Comparison of ENCODE assay signal across 14 cellular contexts in the genomic region with DNA sequence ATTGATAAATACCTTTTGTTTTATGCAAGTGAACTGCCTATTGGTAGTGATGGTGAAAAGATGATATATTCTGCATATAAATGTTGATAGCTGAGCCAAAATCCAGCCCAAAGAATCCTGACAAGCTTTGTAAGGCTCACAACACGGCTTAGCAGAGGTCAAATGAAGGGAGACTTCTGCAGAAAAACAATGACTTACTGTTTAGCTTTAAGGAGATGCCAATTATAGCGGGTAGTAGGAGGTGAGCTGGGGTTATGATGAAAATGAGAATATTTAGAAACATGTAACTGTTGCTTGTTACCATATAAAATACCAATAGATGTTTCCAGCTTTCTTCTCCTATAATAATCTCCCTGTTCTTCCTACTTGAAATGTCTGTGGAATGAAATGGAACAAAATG.
DNase-seq lines count a peak whose midpoint lies in the region; ATAC-seq and TF ChIP-seq lines count a peak whose summit lies in the region.
"Had no signal": no experiment of that assay in that cellular context is flagged by ENCODE, and none has a peak within 500 bp of the region (broad histone marks: within the 10 kb centered on the region; RNA-seq: fewer than 3 reads in every experiment).

No MANE protein-coding gene starts in this region.

- H3K4me1 ChIP-seq in endocrine pancreas (ENCODE audit: control insufficient read depth, insufficient read depth, low read length) (peaks cover 59% of the 10 kb centered on the region), muscle layer of colon (ENCODE audit: insufficient read depth, low read length) (peaks cover 98% of the 10 kb centered on the region), A673 (ENCODE audit: insufficient read depth, low read length, poor library complexity, severe bottlenecking) (peaks cover 69% of the 10 kb centered on the region), MM.1S (ENCODE audit: low read length) (peaks cover 12% of the 10 kb centered on the region; the same call in 1 of the 2 replicates)

- no peaks in the 10 kb centered on the region for H3K9me3 ChIP-seq in endocrine pancreas (ENCODE audit: control insufficient read depth, low read length)
- H3K9me3 ChIP-seq in muscle layer of colon (ENCODE audit: low read length), result no peaks in the 10 kb centered on the region
- no peaks in the 10 kb centered on the region for H3K9me3 ChIP-seq in A673 (ENCODE audit: low read depth, low read length, poor library complexity, severe bottlenecking)
- no peaks in the 10 kb centered on the region for H3K9me3 ChIP-seq in MM.1S (replicated peaks; ENCODE audit: insufficient read depth, low read length)
- H3K9me3 ChIP-seq: Caco-2 had no signal

- H4K20me1 ChIP-seq in MM.1S (ENCODE audit: insufficient read depth, low read length), result peaks cover 76% of the 10 kb centered on the region

- H3K36me3 ChIP-seq in endocrine pancreas (ENCODE audit: control insufficient read depth, insufficient read depth, low read length) (no peaks in the 10 kb centered on the region), muscle layer of colon (ENCODE audit: insufficient read depth, low read length) (no peaks in the 10 kb centered on the region), A673 (ENCODE audit: insufficient read depth, low read length, poor library complexity, severe bottlenecking) (no peaks in the 10 kb centered on the region), MM.1S (replicated peaks; ENCODE audit: insufficient read depth, low read length) (no peaks in the 10 kb centered on the region)

- TF ChIP-seq CTCF in A673 (conservative IDR thresholded peaks at IDR 0.05; ENCODE audit: low read depth, low read length) (no peak), MM.1S (IDR thresholded peaks at IDR 0.05; ENCODE audit: low read length) (no peak)

- POLR2A ChIA-PET in A673 (lab: Charles Lee; ENCODE audit: low non-redundant PET) (interaction anchor here (0.6 kb wide), 1 partner anchor 21 kb away, joined by 8 read pairs; no protein-coding TSS in a partner anchor), T-cell (lab: Charles Lee) (interaction anchor here in 1 of 2 donors (0.6 kb wide), 1 partner anchor 24 kb away, joined by 3 read pairs; no protein-coding TSS in a partner anchor)

- H3K4me3 ChIP-seq in endocrine pancreas (ENCODE audit: control insufficient read depth, insufficient read depth, low read length) (peak overlapping the region; percentile 72), muscle layer of colon (ENCODE audit: low read depth in 1 of 2, low read length in 2 of 2) (peak overlapping the region in 1 of 2 donors; percentile 30), A673 (ENCODE audit: low read depth, low read length, poor library complexity, severe bottlenecking) (no peak overlapping the region), MM.1S (ENCODE audit: low read length) (no peak overlapping the region)

- BruUV-seq in A673 (replicated peaks; lab: Mats Ljungman, UMichigan), result no TSS peak

- DNase-seq in NCI-H69 (lab: John Stamatoyannopoulos, UW), result peak; percentile 9
- no peak for DNase-seq in A673 (ENCODE audit: low spot score)
- no peak for DNase-seq in hepatic stellate cell (ENCODE audit: low spot score)
- no peak for DNase-seq in T-cell
- DNase-seq in MM.1S, result no peak
- DNase-seq: Caco-2, H9, immature natural killer cell, NCI-H226 had no signal

- ATAC-seq in T-cell (replicated peaks in 1 of 4), result no peak

- no peaks in the 10 kb centered on the region for H3K9me2 ChIP-seq in MM.1S (replicated peaks; ENCODE audit: insufficient read depth, low read length)

- peaks cover 31 to 42% (median 34%) of the 10 kb centered on the region in 3 donors for H3K4me1 Mint-ChIP-seq in T-cell

- peaks cover 100% of the 10 kb centered on the region for H3K79me2 ChIP-seq in MM.1S (ENCODE audit: low read length)

- no peak overlapping the region for H3K4me3 Mint-ChIP-seq in T-cell
- H3K4me3 Mint-ChIP-seq: H9, immature natural killer cell had no signal

- no peaks in the 10 kb centered on the region for H3F3A ChIP-seq in MM.1S (ENCODE audit: insufficient read depth, low read length)

- peak overlapping the region; percentile 59 for H3K27ac ChIP-seq in muscle layer of colon (ENCODE audit: low read depth, low read length)
- H3K27ac ChIP-seq in temporal lobe (ENCODE audit: low read depth, low read length), result peak overlapping the region; percentile 79
- H3K27ac ChIP-seq in A673 (ENCODE audit: low read depth, low read length, poor library complexity, severe bottlenecking), result no peak overlapping the region
- no peak overlapping the region for H3K27ac ChIP-seq in MM.1S (ENCODE audit: low read length)
- H3K27ac ChIP-seq: KMS-11 had no signal

- H3K36me3 Mint-ChIP-seq in T-cell, result peaks cover 5% of the 10 kb centered on the region
- H3K36me3 Mint-ChIP-seq: immature natural killer cell had no signal

- no peak overlapping the region for H2AFZ ChIP-seq in MM.1S (ENCODE audit: low read length)

- H3K9ac ChIP-seq in endocrine pancreas (ENCODE audit: control insufficient read depth, insufficient read depth, low read length), result no peak overlapping the region
- peak overlapping the region; percentile 31 for H3K9ac ChIP-seq in muscle layer of colon (ENCODE audit: low read length)
- no peak overlapping the region for H3K9ac ChIP-seq in MM.1S (ENCODE audit: low read length)
- H3K9ac ChIP-seq: KMS-11 had no signal

- no peaks in the 10 kb centered on the region for H3K27me3 Mint-ChIP-seq in T-cell
- H3K27me3 Mint-ChIP-seq: progenitor cell of endocrine pancreas had no signal

- H3K9me3 Mint-ChIP-seq in T-cell, result no peaks in the 10 kb centered on the region
- H3K9me3 Mint-ChIP-seq: H9, immature natural killer cell had no signal

- H3K27me3 ChIP-seq in endocrine pancreas (ENCODE audit: control insufficient read depth, insufficient read depth, low read length), result no peaks in the 10 kb centered on the region
- H3K27me3 ChIP-seq in muscle layer of colon (ENCODE audit: control insufficient read depth in 1 of 2, insufficient read depth in 2 of 2, low read length in 2 of 2), result no peaks in the 10 kb centered on the region
- no peaks in the 10 kb centered on the region for H3K27me3 ChIP-seq in A673 (replicated peaks; ENCODE audit: insufficient read depth, low read depth, low read length, poor library complexity)
- H3K27me3 ChIP-seq in MM.1S (replicated peaks; ENCODE audit: insufficient read depth, low read length), result no peaks in the 10 kb centered on the region

- no peak overlapping the region for H3K27ac Mint-ChIP-seq in T-cell
- H3K27ac Mint-ChIP-seq: H9, immature natural killer cell, progenitor cell of endocrine pancreas had no signal

- CTCF ChIA-PET in A673 (lab: Charles Lee) (no interaction called here), T-cell (lab: Charles Lee) (interaction anchor here in 1 of 2 donors (1.4 kb wide), 1 partner anchor 26 kb away, joined by 3 read pairs; no protein-coding TSS in a partner anchor)

- intact Hi-C loops in A673 (cut with micrococcal nuclease; ENCODE audit: unreplicated experiment), result no loop called here

- H3K4me2 ChIP-seq in MM.1S (ENCODE audit: low read depth, low read length), result no peak overlapping the region
- H3K4me2 ChIP-seq: KMS-11 had no signal

Comparison
In these comparisons a context has a peak if more than half of its experiments do, and no peak if none do; other contexts are left out.
1. H3K27ac ChIP-seq: peak in muscle layer of colon (single experiment) and temporal lobe (single experiment); none in A673 (single experiment) and MM.1S (single experiment).